Comparison of ENCODE assay signal across 27 cellular contexts in the genomic region with DNA sequence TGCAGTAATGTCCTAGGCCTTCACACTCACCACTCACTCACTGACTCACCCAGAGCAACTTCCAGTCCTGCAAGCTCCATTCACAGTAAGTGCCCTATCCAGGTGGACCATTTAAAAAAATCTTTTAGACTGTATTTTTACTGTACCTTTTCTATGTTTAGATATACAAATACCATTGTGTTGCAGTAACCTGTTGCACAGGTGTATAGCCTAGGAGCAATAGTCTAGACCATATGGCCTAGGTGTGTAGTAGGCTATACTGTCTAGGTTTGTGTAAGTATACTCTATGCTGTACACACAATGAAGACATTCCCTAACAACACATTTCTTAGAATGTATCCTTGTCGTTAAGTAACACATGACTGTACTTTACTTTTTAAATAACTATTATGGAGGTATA.
"Had no signal": no experiment of that assay in that cellular context is flagged by ENCODE, and none has a peak within 500 bp of the region (broad histone marks: within the 10 kb centered on the region; RNA-seq: fewer than 3 reads in every experiment).

No MANE protein-coding gene starts in this region.

- FAIRE-seq: urothelium cell line had no signal

- DNase-seq: stimulated activated CD4-positive, alpha-beta T cell treated with anti-CD3 and anti-CD28 coated beads, Interleukin-2, amount 100 ng/mL, for 48 hours; stimulated activated CD4-positive, alpha-beta T cell treated with anti-CD3 and anti-CD28 coated beads, Interleukin-4, amount 100 ng/mL, for 1 hour; stimulated activated CD4-positive, alpha-beta T cell treated with anti-CD3 and anti-CD28 coated beads, Interleukin-4, amount 100 ng/mL, for 24 hours; stimulated activated CD4-positive, alpha-beta T cell treated with anti-CD3 and anti-CD28 coated beads, Interleukin-4, amount 100 ng/mL, for 4 hours; stimulated activated CD8-positive, alpha-beta memory T cell treated with anti-CD3 and anti-CD28 coated beads, Interleukin-4, amount 100 ng/mL, for 48 hours; stimulated activated naive B cell treated with anti-CD40 and anti-IgM and Interleukin-4, amounts not matched to agents 10 μg/mL and 1 μg/mL and 100 μg/mL, for 72 hours; stimulated activated naive CD4-positive, alpha-beta T cell; stimulated activated naive CD4-positive, alpha-beta T cell treated with Interleukin-2 at 50 U/mL for 16 hours; stimulated activated naive CD8-positive, alpha-beta T cell treated with anti-CD3 and anti-CD28 coated beads, Interleukin-15, amount 100 ng/mL, for 72 hours; stimulated activated naive CD8-positive, alpha-beta T cell treated with anti-CD3 and anti-CD28 coated beads, Interleukin-15, Interleukin-2, amounts not matched to agents 100 U/mL and 50 U/mL, for 24 hours; stomach; substantia nigra; testis; thyroid gland; tibial artery; transverse colon; trophoblast cell; upper lobe of left lung; upper lobe of right lung; uterus had no signal

- H3K36me3 ChIP-seq: suprapubic skin, thoracic aorta, thyroid gland, transverse colon, upper lobe of left lung, upper lobe of right lung, uterus had no signal

- ATAC-seq: stimulated activated effector memory CD8-positive, alpha-beta T cell treated with anti-CD3 and anti-CD28 coated beads, Interleukin-12 subunit alpha, Interleukin-12 subunit beta, amount 100 ng/mL, for 72 hours; stimulated activated memory B cell treated with anti-CD40 and anti-IgM and Interleukin-4, amounts not matched to agents 10 μg/mL and 1 μg/mL and 100 μg/mL, for 72 hours; stimulated activated naive B cell treated with anti-CD40 and anti-IgM and Interleukin-4, amounts not matched to agents 10 μg/mL and 1 μg/mL and 100 μg/mL, for 72 hours; stimulated activated naive CD8-positive, alpha-beta T cell treated with anti-CD3 and anti-CD28 coated beads, Interleukin-15, amount 100 ng/mL, for 72 hours; stimulated activated naive CD8-positive, alpha-beta T cell treated with anti-CD3 and anti-CD28 coated beads, Interleukin-15, Interleukin-2, amounts not matched to agents 100 U/mL and 50 U/mL, for 24 hours; upper lobe of right lung had no signal

- H3K4me3 ChIP-seq: stomach, suprapubic skin, testis, thoracic aorta, thyroid gland, tibial artery, tibial nerve, transverse colon, upper lobe of left lung, upper lobe of right lung, uterus, vagina had no signal

- H3K9me3 ChIP-seq: suprapubic skin, testis, thyroid gland had no signal

- H3K27ac ChIP-seq: stomach, suprapubic skin, testis, thoracic aorta, thyroid gland, tibial artery, tibial nerve, transverse colon, upper lobe of left lung, upper lobe of right lung, uterus, vagina had no signal

- H3K27me3 ChIP-seq: stomach, suprapubic skin, testis, thyroid gland, tibial artery, tibial nerve, transverse colon, upper lobe of left lung, upper lobe of right lung, uterus, vagina had no signal

- H3K4me1 ChIP-seq: stomach, suprapubic skin, testis, thyroid gland, tibial artery, tibial nerve, transverse colon, uterus, vagina had no signal
